16 cellular contexts compared by ENCODE assay signal in the genomic region with DNA sequence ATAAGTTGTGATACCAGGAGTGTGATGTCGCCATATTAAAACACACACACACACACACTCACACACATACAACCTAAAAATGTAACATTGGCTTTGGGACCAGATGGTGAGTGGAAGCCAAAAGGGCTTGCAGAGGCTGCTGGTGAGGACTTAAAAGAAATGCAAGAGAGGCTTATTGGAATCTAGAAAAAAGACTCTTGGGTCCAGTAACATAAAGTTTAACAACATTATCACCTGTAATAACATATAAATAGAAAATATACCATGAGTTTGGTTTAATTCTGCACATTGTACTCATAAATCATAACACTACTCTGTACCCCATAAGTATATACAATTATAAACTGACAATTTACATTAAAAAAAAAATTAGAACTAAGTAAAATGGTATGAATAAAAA.
A peak's percentile ranks its signal among the peaks of the same experiment; 100 is the strongest.
DNase-seq lines count a peak whose midpoint lies in the region; ATAC-seq and TF ChIP-seq lines count a peak whose summit lies in the region.
"Had no signal": no experiment of that assay in that cellular context is flagged by ENCODE, and none has a peak within 500 bp of the region (broad histone marks: within the 10 kb centered on the region; RNA-seq: fewer than 3 reads in every experiment).

No MANE protein-coding gene starts in this region.

- H3K4me3 ChIP-seq in neural progenitor cell, result no peak overlapping the region
- H3K4me3 ChIP-seq: GM12878 had no signal

- no peak overlapping the region for H3K4me2 ChIP-seq in neural progenitor cell

- no peak overlapping the region for H3K4me3 Mint-ChIP-seq in neural progenitor cell
- H3K4me3 Mint-ChIP-seq: CD4-positive, alpha-beta memory T cell; H9 had no signal

- no peaks in the 10 kb centered on the region for H3K9me3 ChIP-seq in neural progenitor cell (ENCODE audit: low read depth)

- ATAC-seq in GM19351 (IDR thresholded peaks at IDR 0.05; ENCODE audit: unreplicated experiment), result no peak
- ATAC-seq: GM12878, HCT116 had no signal

- no peak for TF ChIP-seq CTCF in neural progenitor cell (IDR thresholded peaks at IDR 0.05)

- H3K79me2 ChIP-seq in neural progenitor cell (ENCODE audit: low read depth), result no peaks in the 10 kb centered on the region

- no peaks in the 10 kb centered on the region for H4K20me1 ChIP-seq in neural progenitor cell (ENCODE audit: low read depth)

- no peaks in the 10 kb centered on the region for H3K36me3 ChIP-seq in neural progenitor cell

- peak overlapping the region; percentile 16 for H3K27ac ChIP-seq in neural progenitor cell

- no peaks in the 10 kb centered on the region for H3K36me3 Mint-ChIP-seq in neural progenitor cell
- H3K36me3 Mint-ChIP-seq: CD4-positive, alpha-beta memory T cell had no signal

- H3K9me3 Mint-ChIP-seq in neural progenitor cell, result peaks cover 4% of the 10 kb centered on the region

- no peak overlapping the region for H3K9ac ChIP-seq in neural progenitor cell

- peaks cover 2% of the 10 kb centered on the region for H3K27me3 Mint-ChIP-seq in neural progenitor cell (ENCODE audit: insufficient read depth, low read depth)
- H3K27me3 Mint-ChIP-seq: CD4-positive, alpha-beta memory T cell had no signal

- H3F3A ChIP-seq in neural progenitor cell (ENCODE audit: low read depth), result no peaks in the 10 kb centered on the region

- H3K27ac Mint-ChIP-seq in neural progenitor cell, result no peak overlapping the region
- H3K27ac Mint-ChIP-seq: CD4-positive, alpha-beta memory T cell; H9 had no signal

- no peak overlapping the region for H2AFZ ChIP-seq in neural progenitor cell (replicated peaks)

- no peaks in the 10 kb centered on the region for H3K4me1 Mint-ChIP-seq in neural progenitor cell
- H3K4me1 Mint-ChIP-seq: CD4-positive, alpha-beta memory T cell had no signal

- peak; percentile 68 for DNase-seq in NCI-H82 (lab: John Stamatoyannopoulos, UW)
- peak; percentile 91 for DNase-seq in SK-N-DZ (ENCODE audit: low spot score)
- DNase-seq in neural progenitor cell (ENCODE audit: low spot score), result no peak
- DNase-seq in OCI-M2 (lab: John Stamatoyannopoulos, UW; ENCODE audit: unreplicated experiment), result no peak
- no peak for DNase-seq in NCI-H226
- DNase-seq: C1 segment of cervical spinal cord; Calu3; CD4-positive, alpha-beta memory T cell; COR-L47; DMS79; EL; GDM1; H9 had no signal

- H3K4me1 ChIP-seq in neural progenitor cell, result no peaks in the 10 kb centered on the region

- H3K27me3 ChIP-seq in neural progenitor cell, result no peaks in the 10 kb centered on the region

Comparison
In these comparisons a context has a peak if more than half of its experiments do, and no peak if none do; other contexts are left out.
1. DNase-seq: peak in NCI-H82 (single experiment) and SK-N-DZ (single experiment); none in neural progenitor cell (single experiment), OCI-M2 (single experiment) and NCI-H226 (single experiment).